13 cellular contexts compared by ENCODE assay signal in genomic region chr1:30446100-30446499, GRCh38.
"Had no signal": no experiment of that assay in that cellular context is flagged by ENCODE, and none has a peak within 500 bp of the region (broad histone marks: within the 10 kb centered on the region; RNA-seq: fewer than 3 reads in every experiment).

No MANE protein-coding gene starts in this region.

- H3K4me1 Mint-ChIP-seq: memory B cell; stimulated activated effector memory CD8-positive, alpha-beta T cell treated with anti-CD3 and anti-CD28 coated beads, Interleukin-12 subunit alpha, Interleukin-12 subunit beta, amount 100 ng/mL, for 72 hours had no signal

- H3K36me3 Mint-ChIP-seq: memory B cell; stimulated activated effector memory CD8-positive, alpha-beta T cell treated with anti-CD3 and anti-CD28 coated beads, Interleukin-12 subunit alpha, Interleukin-12 subunit beta, amount 100 ng/mL, for 72 hours had no signal

- ATAC-seq: gastroesophageal sphincter; heart right ventricle; stimulated activated effector memory CD8-positive, alpha-beta T cell treated with anti-CD3 and anti-CD28 coated beads, Interleukin-12 subunit alpha, Interleukin-12 subunit beta, amount 100 ng/mL, for 72 hours had no signal

- H3K27ac ChIP-seq: gastroesophageal sphincter, heart right ventricle, sigmoid colon, thyroid gland, uterus had no signal

- H3K27ac Mint-ChIP-seq: activated T-helper 2 cell treated with anti-CD3 and anti-CD28 coated beads, Interferon-gamma antibody, Interleukin-2, Interleukin-4, amounts not matched to agents 10 μg/mL and 5 μg/mL and 100 μg/mL, durations not matched to agents 14 hours and 24 hours and 36 hours; memory B cell; nephron progenitor cell; stimulated activated effector memory CD8-positive, alpha-beta T cell treated with anti-CD3 and anti-CD28 coated beads, Interleukin-12 subunit alpha, Interleukin-12 subunit beta, amount 100 ng/mL, for 72 hours; T-helper 2 cell treated with Interferon-gamma antibody and Interleukin-4, amounts not matched to agents 5 μg/mL and 100 μg/mL, for 36 hours had no signal

- H3K9me3 Mint-ChIP-seq: activated T-helper 2 cell treated with anti-CD3 and anti-CD28 coated beads, Interferon-gamma antibody, Interleukin-2, Interleukin-4, amounts not matched to agents 10 μg/mL and 5 μg/mL and 100 μg/mL, durations not matched to agents 14 hours and 24 hours and 36 hours; stimulated activated effector memory CD8-positive, alpha-beta T cell treated with anti-CD3 and anti-CD28 coated beads, Interleukin-12 subunit alpha, Interleukin-12 subunit beta, amount 100 ng/mL, for 72 hours; T-helper 2 cell treated with Interferon-gamma antibody and Interleukin-4, amounts not matched to agents 5 μg/mL and 100 μg/mL, for 36 hours had no signal

- H3K4me1 ChIP-seq: gastroesophageal sphincter, heart right ventricle, sigmoid colon, thyroid gland, uterus had no signal

- H3K9me3 ChIP-seq: gastroesophageal sphincter, sigmoid colon, thyroid gland, uterus had no signal

- H3K4me3 ChIP-seq: gastroesophageal sphincter, heart right ventricle, sigmoid colon, thyroid gland, uterus had no signal

- H3K27me3 ChIP-seq: heart right ventricle, thyroid gland, uterus had no signal

- DNase-seq: activated naive CD4-positive, alpha-beta T cell treated with anti-CD3 and anti-CD28 coated beads, Interleukin-2, amount 50 U/mL, for 16 hours; dermis blood vessel endothelial cell; erythroblast; heart right ventricle; nephron progenitor cell; sigmoid colon; thyroid gland had no signal

- H3K36me3 ChIP-seq: gastroesophageal sphincter, heart right ventricle, sigmoid colon, thyroid gland, uterus had no signal

- H3K4me3 Mint-ChIP-seq: memory B cell; nephron progenitor cell; stimulated activated effector memory CD8-positive, alpha-beta T cell treated with anti-CD3 and anti-CD28 coated beads, Interleukin-12 subunit alpha, Interleukin-12 subunit beta, amount 100 ng/mL, for 72 hours; T-helper 2 cell treated with Interferon-gamma antibody and Interleukin-4, amounts not matched to agents 5 μg/mL and 100 μg/mL, for 36 hours had no signal
